ENCODE assay signal across 8 cellular contexts in genomic region chrX:71534773-71535544, GRCh38. TPM values are rescaled to one million over a fixed set of nuclear protein-coding genes. Genes with fewer than 3 reads are reported as not detected.
DNase-seq lines count a peak whose midpoint lies in the region; ATAC-seq and TF ChIP-seq lines count a peak whose summit lies in the region.

No MANE protein-coding gene starts in this region.

- no peaks in the 10 kb centered on the region for H3K9me3 ChIP-seq in iPS DF 6.9 (ENCODE audit: control insufficient read depth, insufficient read depth, low read length)

- peak overlapping the region; percentile 75; the same call in 1 of the 2 replicates for H3K4me3 ChIP-seq in iPS DF 6.9 (ENCODE audit: low read length)

- ATAC-seq in activated B cell treated with CpG ODN at 0.5 μM for 24 hours (ENCODE audit: low read depth) (no peak), HG03571 (IDR thresholded peaks at IDR 0.05; ENCODE audit: unreplicated experiment) (no peak)
- ATAC-seq in stimulated activated effector memory CD8-positive, alpha-beta T cell treated with anti-CD3 and anti-CD28 coated beads, Interleukin-12 subunit alpha, Interleukin-12 subunit beta, amount 100 ng/mL, for 72 hours: no peak

- no peak for TF ChIP-seq CTCF in activated B cell treated with CpG ODN at 0.5 μM for 24 hours (IDR thresholded peaks at IDR 0.05)

- H3K4me1 ChIP-seq in iPS DF 6.9 (ENCODE audit: control insufficient read depth, insufficient read depth, low read length): no peaks in the 10 kb centered on the region; the same call in 1 of the 2 replicates

- no peaks in the 10 kb centered on the region; the same call in 1 of the 2 replicates for H3K36me3 ChIP-seq in iPS DF 6.9 (ENCODE audit: control insufficient read depth, insufficient read depth, low read length)

- H3K4me1 Mint-ChIP-seq in activated B cell treated with CpG ODN at 0.5 μM for 24 hours: peaks cover 41% of the 10 kb centered on the region
- H3K4me1 Mint-ChIP-seq in stimulated activated effector memory CD8-positive, alpha-beta T cell treated with anti-CD3 and anti-CD28 coated beads, Interleukin-12 subunit alpha, Interleukin-12 subunit beta, amount 100 ng/mL, for 72 hours: peaks cover 10% of the 10 kb centered on the region

- CTCF ChIA-PET in activated B cell treated with CpG ODN at 0.5 μM for 24 hours (lab: Charles Lee): no interaction called here

- POLR2A ChIA-PET in activated B cell treated with CpG ODN at 0.5 μM for 24 hours (lab: Charles Lee): interaction anchor here (0.8 to 5.4 kb wide), 5 partner anchors 8 to 251 kb away, joined by 3 to 79 read pairs (median 13); partner anchors contain the start of genes NONO and TAF1

- whole genome bisulfite sequencing in iPS DF 6.9 (ENCODE audit: insufficient coverage, insufficient read length): no CpG with 5 or more reads among the region's 9 CpGs

- H3K27ac ChIP-seq in iPS DF 6.9 (ENCODE audit: low read length): no peak overlapping the region

- DNase-seq in DMS 273 (lab: John Stamatoyannopoulos, UW; ENCODE audit: unreplicated experiment) (peak; percentile 29), DMS 273 treated with DMSO at 0.1 percent for 48 hours (lab: John Stamatoyannopoulos, UW) (no peak), activated B cell treated with CpG ODN at 0.5 μM for 24 hours (no peak), iPS DF 6.9 (ENCODE audit: low read depth, low spot score) (no peak), NCI-H2081 (lab: John Stamatoyannopoulos, UW) (no peak), cerebellar cortex (ENCODE audit: low spot score) (no peak)
- DNase-seq in stimulated activated effector memory CD8-positive, alpha-beta T cell treated with anti-CD3 and anti-CD28 coated beads, Interleukin-12 subunit alpha, Interleukin-12 subunit beta, amount 100 ng/mL, for 72 hours (ENCODE audit: low spot score in 2 of 2): no peak

- peak overlapping the region; percentile 93 for H3K27ac Mint-ChIP-seq in activated B cell treated with CpG ODN at 0.5 μM for 24 hours
- H3K27ac Mint-ChIP-seq in stimulated activated effector memory CD8-positive, alpha-beta T cell treated with anti-CD3 and anti-CD28 coated beads, Interleukin-12 subunit alpha, Interleukin-12 subunit beta, amount 100 ng/mL, for 72 hours: peak overlapping the region; percentile 100

- H3K4me3 Mint-ChIP-seq in activated B cell treated with CpG ODN at 0.5 μM for 24 hours: peak overlapping the region; percentile 96
- H3K4me3 Mint-ChIP-seq in stimulated activated effector memory CD8-positive, alpha-beta T cell treated with anti-CD3 and anti-CD28 coated beads, Interleukin-12 subunit alpha, Interleukin-12 subunit beta, amount 100 ng/mL, for 72 hours: peak overlapping the region; percentile 98

- no peaks in the 10 kb centered on the region for H3K27me3 ChIP-seq in iPS DF 6.9 (ENCODE audit: control insufficient read depth, insufficient read depth, low read length)

- peaks cover 47% of the 10 kb centered on the region for H3K36me3 Mint-ChIP-seq in activated B cell treated with CpG ODN at 0.5 μM for 24 hours (ENCODE audit: low read depth)
- H3K36me3 Mint-ChIP-seq in stimulated activated effector memory CD8-positive, alpha-beta T cell treated with anti-CD3 and anti-CD28 coated beads, Interleukin-12 subunit alpha, Interleukin-12 subunit beta, amount 100 ng/mL, for 72 hours: peaks cover 78% of the 10 kb centered on the region

- H3K9me3 Mint-ChIP-seq in activated B cell treated with CpG ODN at 0.5 μM for 24 hours: no peaks in the 10 kb centered on the region
- no peaks in the 10 kb centered on the region for H3K9me3 Mint-ChIP-seq in stimulated activated effector memory CD8-positive, alpha-beta T cell treated with anti-CD3 and anti-CD28 coated beads, Interleukin-12 subunit alpha, Interleukin-12 subunit beta, amount 100 ng/mL, for 72 hours

- intact Hi-C loops in activated B cell treated with CpG ODN at 0.5 μM for 24 hours (cut with micrococcal nuclease): loop anchor here (5.0 to 10.0 kb wide), 4 partner anchors 68 to 470 kb away; partner anchors contain the start of genes IL2RG, SNX12 and ZMYM3

- H3K27me3 Mint-ChIP-seq in activated B cell treated with CpG ODN at 0.5 μM for 24 hours: no peaks in the 10 kb centered on the region

RNA-seq across cellular contexts. Expression of gene OGT, which starts 2.1 kb away (rescaled TPM):
- 223 and 272 TPM in 2 replicates for total RNA-seq in activated B cell treated with CpG ODN at 0.5 μM for 24 hours

RNA-seq across cellular contexts. Expression of gene GCNA, which starts 43.3 kb away (rescaled TPM):
- 4.1 and 4.5 TPM in 2 replicates for total RNA-seq in activated B cell treated with CpG ODN at 0.5 μM for 24 hours
